17 cellular contexts compared by ENCODE assay signal in the genomic region with DNA sequence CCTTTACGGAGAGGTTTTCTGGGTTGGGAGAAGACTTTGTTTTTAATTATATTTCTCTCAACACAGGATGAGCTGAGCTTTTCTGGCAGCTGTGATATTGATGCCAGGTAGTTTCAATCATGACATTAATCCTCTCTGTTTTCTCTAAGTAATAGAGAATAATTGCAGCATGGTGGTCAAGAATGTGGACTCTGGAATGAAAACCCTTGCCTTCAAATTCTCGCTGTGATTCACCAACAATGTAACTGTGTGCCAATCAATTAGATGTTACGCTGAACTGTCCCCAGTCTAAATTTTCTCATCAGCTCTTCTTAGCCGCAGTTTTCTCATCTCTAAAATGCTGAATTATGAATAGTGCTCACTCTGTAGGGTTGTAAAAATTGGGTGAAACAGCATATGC.
"Had no signal": no experiment of that assay in that cellular context is flagged by ENCODE, and none has a peak within 500 bp of the region (broad histone marks: within the 10 kb centered on the region; RNA-seq: fewer than 3 reads in every experiment).

No MANE protein-coding gene starts in this region.

- H3K27ac ChIP-seq: gastrocnemius medialis, left lung, transverse colon, VCaP had no signal

- DNase-seq: activated CD4-positive, alpha-beta T cell treated with anti-CD3 and anti-CD28 coated beads, Interleukin-2, amount 50 U/mL, for 48 hours; activated naive CD4-positive, alpha-beta T cell treated with anti-CD3 and anti-CD28 coated beads, Interleukin-2, amount 10 ng/mL, durations not matched to agents 7 days and 5 days; gastrocnemius medialis; heart left ventricle; left lung; mammary epithelial cell; natural killer cell; posterior cingulate gyrus; retina; T-helper 1 cell; T1000; transverse colon had no signal

- H3K27me3 ChIP-seq: ascending aorta, gastrocnemius medialis, heart left ventricle, left lung, transverse colon had no signal

- H3K27me3 Mint-ChIP-seq: activated T-helper 17 cell treated with anti-CD3 and anti-CD28 coated beads, Interleukin-2, amount 50 U/mL, for 72 hours had no signal

- H3K9me3 Mint-ChIP-seq: activated naive CD4-positive, alpha-beta T cell treated with anti-CD3 and anti-CD28 coated beads, Interleukin-2, amount 10 ng/mL, durations not matched to agents 7 days and 5 days; activated T-helper 17 cell treated with anti-CD3 and anti-CD28 coated beads, Interleukin-2, amount 50 U/mL, for 72 hours; natural killer cell had no signal

- H3K27ac Mint-ChIP-seq: activated naive CD4-positive, alpha-beta T cell treated with anti-CD3 and anti-CD28 coated beads, Interleukin-2, amount 10 ng/mL, durations not matched to agents 7 days and 5 days; activated T-helper 17 cell treated with anti-CD3 and anti-CD28 coated beads, Interleukin-2, amount 50 U/mL, for 72 hours; natural killer cell; stimulated activated memory B cell treated with anti-CD40 and anti-IgM and Interleukin-4, amounts not matched to agents 10 μg/mL and 1 μg/mL and 100 μg/mL, for 72 hours had no signal

- H3K4me3 ChIP-seq: ascending aorta, gastrocnemius medialis, heart left ventricle, left lung, transverse colon had no signal

- H3K36me3 ChIP-seq: ascending aorta, gastrocnemius medialis, heart left ventricle, left lung, transverse colon had no signal

- H3K4me1 ChIP-seq: transverse colon had no signal

- H3K4me3 Mint-ChIP-seq: activated naive CD4-positive, alpha-beta T cell treated with anti-CD3 and anti-CD28 coated beads, Interleukin-2, amount 10 ng/mL, durations not matched to agents 7 days and 5 days; activated T-helper 17 cell treated with anti-CD3 and anti-CD28 coated beads, Interleukin-2, amount 50 U/mL, for 72 hours; endodermal cell; natural killer cell; stimulated activated memory B cell treated with anti-CD40 and anti-IgM and Interleukin-4, amounts not matched to agents 10 μg/mL and 1 μg/mL and 100 μg/mL, for 72 hours had no signal

- ATAC-seq: activated T-helper 17 cell treated with anti-CD3 and anti-CD28 coated beads, Interleukin-2, amount 50 U/mL, for 72 hours; gastrocnemius medialis; heart left ventricle; left lung; natural killer cell; stimulated activated memory B cell treated with anti-CD40 and anti-IgM and Interleukin-4, amounts not matched to agents 10 μg/mL and 1 μg/mL and 100 μg/mL, for 72 hours had no signal

- H3K4me1 Mint-ChIP-seq: activated T-helper 17 cell treated with anti-CD3 and anti-CD28 coated beads, Interleukin-2, amount 50 U/mL, for 72 hours; natural killer cell; stimulated activated memory B cell treated with anti-CD40 and anti-IgM and Interleukin-4, amounts not matched to agents 10 μg/mL and 1 μg/mL and 100 μg/mL, for 72 hours had no signal

- H3K36me3 Mint-ChIP-seq: activated naive CD4-positive, alpha-beta T cell treated with anti-CD3 and anti-CD28 coated beads, Interleukin-2, amount 10 ng/mL, durations not matched to agents 7 days and 5 days; natural killer cell; stimulated activated memory B cell treated with anti-CD40 and anti-IgM and Interleukin-4, amounts not matched to agents 10 μg/mL and 1 μg/mL and 100 μg/mL, for 72 hours had no signal

- H3K9me3 ChIP-seq: ascending aorta, gastrocnemius medialis, heart left ventricle, left lung, transverse colon had no signal
